ENCODE assay signal across 12 cellular contexts in genomic region chr10:8060704-8061121, GRCh38. TPM values are rescaled to one million over a fixed set of nuclear protein-coding genes. Genes with fewer than 3 reads are reported as not detected.
DNase-seq lines count a peak whose midpoint lies in the region; ATAC-seq and FAIRE-seq lines count a peak whose summit lies in the region.
"Had no signal": no experiment of that assay in that cellular context is flagged by ENCODE, and none has a peak within 500 bp of the region (broad histone marks: within the 10 kb centered on the region; RNA-seq: fewer than 3 reads in every experiment).

No MANE protein-coding gene starts in this region.

- peak overlapping the region; percentile 32 for H3K4me3 ChIP-seq in iPS-18a (ENCODE audit: low read length)
- H3K4me3 ChIP-seq: uterus had no signal

- no peak for ATAC-seq in T-helper 17 cell
- no peak for ATAC-seq in stimulated activated naive CD8-positive, alpha-beta T cell treated with anti-CD3 and anti-CD28 coated beads, Interleukin-15, amount 100 ng/mL, for 72 hours
- ATAC-seq: Panc1 had no signal

- H3K4me3 Mint-ChIP-seq in T-helper 17 cell: peak overlapping the region; percentile 97
- H3K4me3 Mint-ChIP-seq in stimulated activated naive CD8-positive, alpha-beta T cell treated with anti-CD3 and anti-CD28 coated beads, Interleukin-15, amount 100 ng/mL, for 72 hours: peak overlapping the region; percentile 63 to 76

- H3K4me1 ChIP-seq in iPS-18a (ENCODE audit: control insufficient read depth, low read depth, low read length): peaks cover 75% of the 10 kb centered on the region
- H3K4me1 ChIP-seq: uterus had no signal

- H3K27ac Mint-ChIP-seq in T-helper 17 cell: peak overlapping the region; percentile 99
- peak overlapping the region; percentile 59 to 80 for H3K27ac Mint-ChIP-seq in stimulated activated naive CD8-positive, alpha-beta T cell treated with anti-CD3 and anti-CD28 coated beads, Interleukin-15, amount 100 ng/mL, for 72 hours

- peaks cover 24% of the 10 kb centered on the region for H3K36me3 Mint-ChIP-seq in T-helper 17 cell (ENCODE audit: low read depth)

- peaks cover 69% of the 10 kb centered on the region for H3K4me1 Mint-ChIP-seq in T-helper 17 cell
- H3K4me1 Mint-ChIP-seq in stimulated activated naive CD8-positive, alpha-beta T cell treated with anti-CD3 and anti-CD28 coated beads, Interleukin-15, amount 100 ng/mL, for 72 hours: peaks cover 87% of the 10 kb centered on the region

- no peak overlapping the region for H3K9ac ChIP-seq in iPS-18a (ENCODE audit: low read length)

- H3K27ac ChIP-seq in iPS-18a (ENCODE audit: low read length): no peak overlapping the region
- H3K27ac ChIP-seq: uterus had no signal

- H3K9me3 Mint-ChIP-seq in stimulated activated naive CD8-positive, alpha-beta T cell treated with anti-CD3 and anti-CD28 coated beads, Interleukin-15, amount 100 ng/mL, for 72 hours: no peaks in the 10 kb centered on the region

- H3K27me3 ChIP-seq in iPS-18a (ENCODE audit: control insufficient read depth, insufficient read depth, low read length): peaks cover 100% of the 10 kb centered on the region

- no peaks in the 10 kb centered on the region for H3K27me3 Mint-ChIP-seq in T-helper 17 cell
- H3K27me3 Mint-ChIP-seq in stimulated activated naive CD8-positive, alpha-beta T cell treated with anti-CD3 and anti-CD28 coated beads, Interleukin-15, amount 100 ng/mL, for 72 hours: no peaks in the 10 kb centered on the region

- no peaks in the 10 kb centered on the region for H3K36me3 ChIP-seq in iPS-18a (ENCODE audit: control insufficient read depth, low read depth, low read length)
- H3K36me3 ChIP-seq: uterus had no signal

- H3K9me3 ChIP-seq in T-helper 17 cell (ENCODE audit: control insufficient read depth, low read length, poor library complexity, severe bottlenecking): no peaks in the 10 kb centered on the region
- no peaks in the 10 kb centered on the region for H3K9me3 ChIP-seq in iPS-18a (ENCODE audit: control insufficient read depth, low read depth, low read length)
- H3K9me3 ChIP-seq: uterus had no signal

- no peak for FAIRE-seq in urothelium cell line (lab: Jason Lieb, UNC)
- FAIRE-seq: A204.1 had no signal

- peak; percentile 14 for DNase-seq in activated CD4-positive, alpha-beta T cell treated with anti-CD3 and anti-CD28 coated beads for 48 hours
- no peak for DNase-seq in activated CD4-positive, alpha-beta T cell treated with anti-CD3 and anti-CD28 coated beads for 1 hour
- DNase-seq in T-helper 17 cell (no peak), HCEC 1CT (no peak), T-helper 9 cell (no peak), urothelium cell line (ENCODE audit: low spot score) (no peak)
- peak in 1 of 2 donors; percentile 9 for DNase-seq in stimulated activated naive CD8-positive, alpha-beta T cell treated with anti-CD3 and anti-CD28 coated beads, Interleukin-15, amount 100 ng/mL, for 72 hours
- DNase-seq: glutamatergic neuron, uterus had no signal

RNA-seq across cellular contexts. Expression of gene GATA3, which starts 6.2 kb away (rescaled TPM):
- total RNA-seq in T-helper 17 cell: 100 to 1,000 TPM in 1 of 2 donors, 10 to 100 TPM in 1; 91.9 to 149 TPM
